Comparison of ENCODE assay signal across 22 cellular contexts in the genomic region with DNA sequence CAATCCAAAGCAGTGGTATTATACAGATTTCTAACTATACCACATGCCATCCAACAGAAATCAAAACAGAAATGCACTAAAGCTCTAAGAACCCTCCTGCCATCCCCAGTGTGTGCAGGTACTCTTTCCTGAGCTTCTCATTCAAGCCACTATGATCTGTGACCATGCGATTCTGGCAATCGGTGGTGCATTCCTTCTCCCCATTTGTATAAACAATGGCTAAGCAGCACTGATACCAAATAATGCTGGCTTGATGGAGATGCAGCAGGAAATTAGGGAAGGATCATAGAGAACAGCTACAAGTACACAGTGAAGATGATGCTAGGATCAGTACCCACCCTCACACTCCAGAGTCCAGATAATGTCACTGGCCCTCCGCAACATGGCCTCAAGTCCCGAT. TPM values are rescaled to one million over a fixed set of nuclear protein-coding genes. Genes with fewer than 3 reads are reported as not detected.
DNase-seq lines count a peak whose midpoint lies in the region; ATAC-seq and TF ChIP-seq lines count a peak whose summit lies in the region.
"Had no signal": no experiment of that assay in that cellular context is flagged by ENCODE, and none has a peak within 500 bp of the region (broad histone marks: within the 10 kb centered on the region; RNA-seq: fewer than 3 reads in every experiment).

No MANE protein-coding gene starts in this region.

- H3K27ac ChIP-seq in heart right ventricle = peak overlapping the region in 1 of 10 donors; percentile 57
- H3K27ac ChIP-seq: 22Rv1, BLaER1, C4-2B had no signal

- no peak for DNase-seq in activated CD8-positive, alpha-beta T cell treated with anti-CD3 and anti-CD28 coated beads for 36 hours
- DNase-seq in activated CD8-positive, alpha-beta T cell treated with anti-CD3 and anti-CD28 coated beads, Interleukin-2, amount 10 ng/mL, durations not matched to agents 7 days and 5 days = no peak
- DNase-seq in central memory CD8-positive, alpha-beta T cell (ENCODE audit: low spot score in 2 of 2) = no peak
- DNase-seq in endothelial cell (ENCODE audit: low spot score) = no peak
- no peak for DNase-seq in stimulated activated effector memory CD8-positive, alpha-beta T cell treated with anti-CD3 and anti-CD28 coated beads, Interleukin-12 subunit alpha, Interleukin-12 subunit beta, amount 100 ng/mL, for 72 hours (ENCODE audit: low spot score in 2 of 2)
- DNase-seq in SW480 (ENCODE audit: low spot score) = no peak
- DNase-seq in left colon = no peak
- DNase-seq in heart right ventricle = no peak
- DNase-seq: CD4-positive, alpha-beta T cell; CD8-positive, alpha-beta memory T cell; DMS 273 treated with DMSO at 0.1 percent for 48 hours; DMS79; EL; GDM1; H9 had no signal

- H3K27ac Mint-ChIP-seq in activated CD8-positive, alpha-beta T cell treated with anti-CD3 and anti-CD28 coated beads for 36 hours = peak overlapping the region; percentile 21
- H3K27ac Mint-ChIP-seq in activated CD8-positive, alpha-beta T cell treated with anti-CD3 and anti-CD28 coated beads, Interleukin-2, amount 10 ng/mL, durations not matched to agents 7 days and 5 days = no peak overlapping the region
- H3K27ac Mint-ChIP-seq in central memory CD8-positive, alpha-beta T cell (ENCODE audit: low read depth) = peak overlapping the region; percentile 63
- H3K27ac Mint-ChIP-seq in endothelial cell (ENCODE audit: unreplicated experiment) = no peak overlapping the region
- H3K27ac Mint-ChIP-seq in stimulated activated effector memory CD8-positive, alpha-beta T cell treated with anti-CD3 and anti-CD28 coated beads, Interleukin-12 subunit alpha, Interleukin-12 subunit beta, amount 100 ng/mL, for 72 hours = peak overlapping the region; percentile 36
- H3K27ac Mint-ChIP-seq: B cell; CD4-positive, alpha-beta T cell; GM23338; H9 had no signal

- no peaks in the 10 kb centered on the region for H3K27me3 ChIP-seq in heart right ventricle
- H3K27me3 ChIP-seq: BLaER1 had no signal

- no peaks in the 10 kb centered on the region for H3K9me3 ChIP-seq in heart right ventricle
- H3K9me3 ChIP-seq: BLaER1 had no signal

- H3K4me1 Mint-ChIP-seq in activated CD8-positive, alpha-beta T cell treated with anti-CD3 and anti-CD28 coated beads for 36 hours (ENCODE audit: low read depth) = no peaks in the 10 kb centered on the region
- no peaks in the 10 kb centered on the region for H3K4me1 Mint-ChIP-seq in activated CD8-positive, alpha-beta T cell treated with anti-CD3 and anti-CD28 coated beads, Interleukin-2, amount 10 ng/mL, durations not matched to agents 7 days and 5 days (ENCODE audit: low read depth)
- H3K4me1 Mint-ChIP-seq in central memory CD8-positive, alpha-beta T cell = no peaks in the 10 kb centered on the region
- H3K4me1 Mint-ChIP-seq in endothelial cell (ENCODE audit: unreplicated experiment) = no peaks in the 10 kb centered on the region
- H3K4me1 Mint-ChIP-seq in stimulated activated effector memory CD8-positive, alpha-beta T cell treated with anti-CD3 and anti-CD28 coated beads, Interleukin-12 subunit alpha, Interleukin-12 subunit beta, amount 100 ng/mL, for 72 hours = peaks cover 4% of the 10 kb centered on the region
- H3K4me1 Mint-ChIP-seq: B cell, GM23338, H9 had no signal

- peaks cover 0 to 80% (median 47%) of the 10 kb centered on the region in 9 donors for H3K36me3 ChIP-seq in heart right ventricle

- TF ChIP-seq CTCF in activated CD8-positive, alpha-beta T cell treated with anti-CD3 and anti-CD28 coated beads for 36 hours (IDR thresholded peaks at IDR 0.05) = no peak
- no peak for TF ChIP-seq CTCF in endothelial cell (IDR thresholded peaks at IDR 0.05; ENCODE audit: unreplicated experiment)
- no peak for TF ChIP-seq CTCF in heart right ventricle (IDR thresholded peaks at IDR 0.05)

- no peak overlapping the region for H3K4me3 Mint-ChIP-seq in activated CD8-positive, alpha-beta T cell treated with anti-CD3 and anti-CD28 coated beads for 36 hours
- no peak overlapping the region for H3K4me3 Mint-ChIP-seq in activated CD8-positive, alpha-beta T cell treated with anti-CD3 and anti-CD28 coated beads, Interleukin-2, amount 10 ng/mL, durations not matched to agents 7 days and 5 days
- H3K4me3 Mint-ChIP-seq in central memory CD8-positive, alpha-beta T cell = no peak overlapping the region
- peak overlapping the region; percentile 50 for H3K4me3 Mint-ChIP-seq in endothelial cell (ENCODE audit: unreplicated experiment)
- H3K4me3 Mint-ChIP-seq in stimulated activated effector memory CD8-positive, alpha-beta T cell treated with anti-CD3 and anti-CD28 coated beads, Interleukin-12 subunit alpha, Interleukin-12 subunit beta, amount 100 ng/mL, for 72 hours = no peak overlapping the region
- H3K4me3 Mint-ChIP-seq: B cell; CD4-positive, alpha-beta T cell; CD8-positive, alpha-beta memory T cell; GM23338; H9 had no signal

- H3K4me1 ChIP-seq in heart right ventricle = peaks cover 0 to 33% (median 13%) of the 10 kb centered on the region in 9 donors
- H3K4me1 ChIP-seq: BLaER1 had no signal

- intact Hi-C loops in activated CD8-positive, alpha-beta T cell treated with anti-CD3 and anti-CD28 coated beads for 36 hours (cut with micrococcal nuclease) = no loop called here
- intact Hi-C loops in left colon (cut with DNase I, micrococcal nuclease) (no loop called here), heart right ventricle (cut with DNase I) (no loop called here)

- 88 to 94% methylated on average over 4 of the region's 4 CpGs for WGBS in heart right ventricle, 2 donors

- H3K4me3 ChIP-seq in heart right ventricle = no peak overlapping the region
- H3K4me3 ChIP-seq: BLaER1, GM12878, GM23338 had no signal

- H3K9me3 Mint-ChIP-seq in activated CD8-positive, alpha-beta T cell treated with anti-CD3 and anti-CD28 coated beads for 36 hours = no peaks in the 10 kb centered on the region
- no peaks in the 10 kb centered on the region for H3K9me3 Mint-ChIP-seq in activated CD8-positive, alpha-beta T cell treated with anti-CD3 and anti-CD28 coated beads, Interleukin-2, amount 10 ng/mL, durations not matched to agents 7 days and 5 days (ENCODE audit: insufficient read depth)
- H3K9me3 Mint-ChIP-seq in central memory CD8-positive, alpha-beta T cell = no peaks in the 10 kb centered on the region
- no peaks in the 10 kb centered on the region for H3K9me3 Mint-ChIP-seq in endothelial cell (ENCODE audit: unreplicated experiment)
- no peaks in the 10 kb centered on the region for H3K9me3 Mint-ChIP-seq in stimulated activated effector memory CD8-positive, alpha-beta T cell treated with anti-CD3 and anti-CD28 coated beads, Interleukin-12 subunit alpha, Interleukin-12 subunit beta, amount 100 ng/mL, for 72 hours
- H3K9me3 Mint-ChIP-seq: CD4-positive, alpha-beta T cell; CD8-positive, alpha-beta memory T cell; GM23338; H9 had no signal

- CTCF ChIA-PET in activated CD8-positive, alpha-beta T cell treated with anti-CD3 and anti-CD28 coated beads for 36 hours (lab: Charles Lee) = interaction anchor here (1.0 to 1.1 kb wide), 2 partner anchors 10 to 13 kb away, joined by 3 read pairs; no protein-coding TSS in a partner anchor
- CTCF ChIA-PET in activated CD8-positive, alpha-beta T cell treated with anti-CD3 and anti-CD28 coated beads, Interleukin-2, amount 10 ng/mL, durations not matched to agents 7 days and 5 days (lab: Charles Lee) = interaction anchor here (1.1 to 1.3 kb wide), 3 partner anchors 10 to 45 kb away, joined by 3 to 6 read pairs (median 4); no protein-coding TSS in a partner anchor

- POLR2A ChIA-PET in activated CD8-positive, alpha-beta T cell treated with anti-CD3 and anti-CD28 coated beads for 36 hours (lab: Charles Lee) = no interaction called here
- POLR2A ChIA-PET in activated CD8-positive, alpha-beta T cell treated with anti-CD3 and anti-CD28 coated beads, Interleukin-2, amount 10 ng/mL, durations not matched to agents 7 days and 5 days (lab: Charles Lee) = no interaction called here

- no peaks in the 10 kb centered on the region for H3K27me3 Mint-ChIP-seq in activated CD8-positive, alpha-beta T cell treated with anti-CD3 and anti-CD28 coated beads for 36 hours
- no peaks in the 10 kb centered on the region for H3K27me3 Mint-ChIP-seq in activated CD8-positive, alpha-beta T cell treated with anti-CD3 and anti-CD28 coated beads, Interleukin-2, amount 10 ng/mL, durations not matched to agents 7 days and 5 days (ENCODE audit: low read depth)
- no peaks in the 10 kb centered on the region for H3K27me3 Mint-ChIP-seq in central memory CD8-positive, alpha-beta T cell
- peaks cover 2% of the 10 kb centered on the region for H3K27me3 Mint-ChIP-seq in endothelial cell (ENCODE audit: unreplicated experiment)
- H3K27me3 Mint-ChIP-seq: B cell; CD4-positive, alpha-beta T cell; CD8-positive, alpha-beta memory T cell had no signal

- no peak for ATAC-seq in activated CD8-positive, alpha-beta T cell treated with anti-CD3 and anti-CD28 coated beads for 36 hours
- ATAC-seq in activated CD8-positive, alpha-beta T cell treated with anti-CD3 and anti-CD28 coated beads, Interleukin-2, amount 10 ng/mL, durations not matched to agents 7 days and 5 days = no peak
- no peak for ATAC-seq in central memory CD8-positive, alpha-beta T cell (replicated peaks; ENCODE audit: extremely low read depth, poor library complexity, severe bottlenecking)
- ATAC-seq in stimulated activated effector memory CD8-positive, alpha-beta T cell treated with anti-CD3 and anti-CD28 coated beads, Interleukin-12 subunit alpha, Interleukin-12 subunit beta, amount 100 ng/mL, for 72 hours = no peak
- ATAC-seq in left colon (no peak), heart right ventricle (no peak)
- ATAC-seq: GM12878, GM23338, HCT116 had no signal

- peaks cover 15% of the 10 kb centered on the region for H3K36me3 Mint-ChIP-seq in activated CD8-positive, alpha-beta T cell treated with anti-CD3 and anti-CD28 coated beads for 36 hours (ENCODE audit: low read depth)
- peaks cover 24% of the 10 kb centered on the region for H3K36me3 Mint-ChIP-seq in activated CD8-positive, alpha-beta T cell treated with anti-CD3 and anti-CD28 coated beads, Interleukin-2, amount 10 ng/mL, durations not matched to agents 7 days and 5 days (ENCODE audit: low read depth)
- H3K36me3 Mint-ChIP-seq in central memory CD8-positive, alpha-beta T cell (ENCODE audit: insufficient read depth) = peaks cover 34% of the 10 kb centered on the region
- peaks cover 53% of the 10 kb centered on the region for H3K36me3 Mint-ChIP-seq in endothelial cell (ENCODE audit: low read depth, unreplicated experiment)
- peaks cover 64% of the 10 kb centered on the region for H3K36me3 Mint-ChIP-seq in stimulated activated effector memory CD8-positive, alpha-beta T cell treated with anti-CD3 and anti-CD28 coated beads, Interleukin-12 subunit alpha, Interleukin-12 subunit beta, amount 100 ng/mL, for 72 hours

RNA-seq across cellular contexts. Expression of gene PPP4R1, which starts 51.8 kb away (rescaled TPM):
- 10 to 100 TPM; 31.4 to 31.7 TPM for total RNA-seq in activated CD8-positive, alpha-beta T cell treated with anti-CD3 and anti-CD28 coated beads for 36 hours
- 10 to 100 TPM; 42.2 to 42.9 TPM for total RNA-seq in activated CD8-positive, alpha-beta T cell treated with anti-CD3 and anti-CD28 coated beads, Interleukin-2, amount 10 ng/mL, durations not matched to agents 7 days and 5 days
- total RNA-seq in endothelial cell (ENCODE audit: unreplicated experiment) (173 TPM), left colon (10 to 100 TPM; 73.7 to 74.9 TPM), heart right ventricle (10 to 100 TPM; 56.8 to 87.4 (median 62.6) TPM)
- polyA plus RNA-seq in heart right ventricle = 10 to 100 TPM; 24.7 to 25.5 TPM

Comparison
In these comparisons a context has a peak if more than half of its experiments do, and no peak if none do; other contexts are left out.
1. H3K27ac Mint-ChIP-seq: peak in activated CD8-positive, alpha-beta T cell treated with anti-CD3 and anti-CD28 coated beads for 36 hours (single experiment), central memory CD8-positive, alpha-beta T cell (single experiment) and stimulated activated effector memory CD8-positive, alpha-beta T cell treated with anti-CD3 and anti-CD28 coated beads, Interleukin-12 subunit alpha, Interleukin-12 subunit beta, amount 100 ng/mL, for 72 hours (single experiment); none in activated CD8-positive, alpha-beta T cell treated with anti-CD3 and anti-CD28 coated beads, Interleukin-2, amount 10 ng/mL, durations not matched to agents 7 days and 5 days (single experiment) and endothelial cell (single experiment).